ENCODE assay signal across 9 cellular contexts in genomic region chr6:142302427-142303190, GRCh38. TPM values are rescaled to one million over a fixed set of nuclear protein-coding genes. Genes with fewer than 3 reads are reported as not detected.
A peak's percentile ranks its signal among the peaks of the same experiment; 100 is the strongest.
DNase-seq lines count a peak whose midpoint lies in the region; TF ChIP-seq lines count a peak whose summit lies in the region.
"Had no signal": no experiment of that assay in that cellular context is flagged by ENCODE, and none has a peak within 500 bp of the region (broad histone marks: within the 10 kb centered on the region; RNA-seq: fewer than 3 reads in every experiment).

No MANE protein-coding gene starts in this region.

- H3K4me3 ChIP-seq in A673 (ENCODE audit: low read depth, low read length, poor library complexity, severe bottlenecking) (peak overlapping the region; percentile 68), LNCaP clone FGC (ENCODE audit: low read depth, low read length) (peak overlapping the region; percentile 44), coronary artery (peak overlapping the region; percentile 74)

- peak overlapping the region; percentile 81 for H3K4me3 Mint-ChIP-seq in mesothelial cell of epicardium

- H3K27ac ChIP-seq in A673 (ENCODE audit: low read depth, low read length, poor library complexity, severe bottlenecking): no peak overlapping the region
- H3K27ac ChIP-seq in coronary artery: peak overlapping the region in 1 of 2 donors; percentile 69

- TF ChIP-seq CTCF in A673 (conservative IDR thresholded peaks at IDR 0.05; ENCODE audit: low read depth, low read length): no peak
- no peak for TF ChIP-seq CTCF in LNCaP clone FGC (IDR thresholded peaks at IDR 0.05; ENCODE audit: control insufficient read depth, extremely low read depth, insufficient read depth)
- no peak for TF ChIP-seq CTCF in coronary artery (IDR thresholded peaks at IDR 0.05)
- no peak for TF ChIP-seq CTCF in mesothelial cell of epicardium (IDR thresholded peaks at IDR 0.05; ENCODE audit: unreplicated experiment)

- H3K27me3 Mint-ChIP-seq in mesothelial cell of epicardium (ENCODE audit: low read depth): peaks cover 7% of the 10 kb centered on the region

- H3K4me1 ChIP-seq in A673 (ENCODE audit: insufficient read depth, low read length, poor library complexity, severe bottlenecking): no peaks in the 10 kb centered on the region

- no TSS peak for BruUV-seq in A673 (replicated peaks; lab: Mats Ljungman, UMichigan)

- no peaks in the 10 kb centered on the region for H3K9me3 ChIP-seq in A673 (ENCODE audit: low read depth, low read length, poor library complexity, severe bottlenecking)

- H3K27ac Mint-ChIP-seq in mesothelial cell of epicardium: peak overlapping the region; percentile 93

- H3K36me3 ChIP-seq in A673 (ENCODE audit: insufficient read depth, low read length, poor library complexity, severe bottlenecking): no peaks in the 10 kb centered on the region

- DNase-seq in A673 (ENCODE audit: low spot score) (no peak), LNCaP clone FGC (ENCODE audit: low read depth) (no peak), coronary artery (ENCODE audit: low spot score) (no peak), mesothelial cell of epicardium (ENCODE audit: low spot score in 2 of 2, unreplicated experiment in 2 of 2) (peak; percentile 25 to 62), HuH-7 (ENCODE audit: low spot score) (no peak), hepatic stellate cell (ENCODE audit: low spot score) (no peak), NCI-H146 (lab: John Stamatoyannopoulos, UW) (no peak), Ammon's horn (ENCODE audit: low spot score) (no peak)
- DNase-seq: foreskin melanocyte had no signal

- intact Hi-C loops in A673 (cut with micrococcal nuclease; ENCODE audit: unreplicated experiment): loop anchor here (5.0 kb wide), 1 partner anchor 85 kb away; no protein-coding TSS in a partner anchor

- CTCF ChIA-PET in A673 (lab: Charles Lee): no interaction called here

- H3K36me3 Mint-ChIP-seq in mesothelial cell of epicardium: no peaks in the 10 kb centered on the region

- peaks cover 51% of the 10 kb centered on the region for H3K4me1 Mint-ChIP-seq in mesothelial cell of epicardium

- POLR2A ChIA-PET in A673 (lab: Charles Lee; ENCODE audit: low non-redundant PET): no interaction called here

- H3K27me3 ChIP-seq in A673 (replicated peaks; ENCODE audit: insufficient read depth, low read depth, low read length, poor library complexity): no peaks in the 10 kb centered on the region

- no peaks in the 10 kb centered on the region for H3K9me3 Mint-ChIP-seq in mesothelial cell of epicardium

RNA-seq across cellular contexts. Expression of gene ADGRG6, which starts 0.8 kb away (rescaled TPM):
- total RNA-seq in A673 (2021): 0.46 and 0.49 TPM in 2 replicates
- total RNA-seq in mesothelial cell of epicardium: 33.5 to 36.6 TPM (median 35.4 TPM) in 3 replicates

Comparison
In these comparisons a context has a peak if more than half of its experiments do, and no peak if none do; other contexts are left out.
1. DNase-seq: peak in mesothelial cell of epicardium (2 of 2); none in A673 (single experiment), LNCaP clone FGC (single experiment), coronary artery (single experiment), HuH-7 (single experiment), hepatic stellate cell (single experiment), NCI-H146 (single experiment) and Ammon's horn (single experiment).
2. RNA of gene ADGRG6, which starts 0.8 kb away (total RNA-seq): 33.5 to 36.6 TPM in mesothelial cell of epicardium; 0.46 to 0.49 TPM in A673; every median in the first group is over 10 times any median in the second.
3. Peak in every context shown above with its lines, with median percentiles within 50 percentile points of each other: H3K4me3 ChIP-seq.